In the genomic region with DNA sequence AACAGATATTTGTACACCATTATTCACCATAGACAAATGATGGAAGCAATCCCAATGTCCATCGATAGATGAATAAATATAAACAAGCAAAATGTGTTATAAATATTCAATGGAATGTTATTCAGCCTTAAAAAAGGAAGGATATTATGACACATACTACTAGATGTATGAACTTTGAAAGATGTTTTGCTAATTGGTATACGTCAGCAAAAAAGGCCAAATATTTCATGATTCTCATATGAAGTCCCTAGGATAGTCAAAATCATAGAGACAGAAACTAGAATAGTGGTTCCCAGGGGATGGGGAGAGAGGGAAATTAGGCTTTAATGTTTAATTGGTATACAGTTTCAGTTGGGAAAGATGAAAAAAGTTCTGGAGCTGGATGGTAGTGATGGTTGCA, we compare ENCODE assay signal across 33 cellular contexts.
"Had no signal": no experiment of that assay in that cellular context is flagged by ENCODE, and none has a peak within 500 bp of the region (broad histone marks: within the 10 kb centered on the region; RNA-seq: fewer than 3 reads in every experiment).

No MANE protein-coding gene starts in this region.

- H3K27ac ChIP-seq: adrenal gland, ascending aorta, body of pancreas, brain microvascular endothelial cell, breast epithelium, cardiac muscle cell had no signal

- H3K9me3 ChIP-seq: adrenal gland, body of pancreas had no signal

- DNase-seq: activated effector memory CD4-positive, alpha-beta T cell treated with anti-CD3 and anti-CD28 coated beads, Interleukin-2, amount 50 U/mL, for 16 hours; activated effector memory CD4-positive, alpha-beta T cell treated with Interleukin-2 at 50 U/mL for 16 hours; activated gamma-delta T cell; activated gamma-delta T cell treated with Interleukin-2 at 50 U/mL for 16 hours; activated naive CD4-positive, alpha-beta T cell; activated naive CD4-positive, alpha-beta T cell treated with anti-CD3 and anti-CD28 coated beads for 36 hours; activated naive CD4-positive, alpha-beta T cell treated with anti-CD3 and anti-CD28 coated beads, Interleukin-2, amount 10 ng/mL, durations not matched to agents 7 days and 5 days; activated naive CD4-positive, alpha-beta T cell treated with anti-CD3 and anti-CD28 coated beads, Interleukin-2, amount 50 U/mL, for 16 hours; activated naive CD4-positive, alpha-beta T cell treated with Interleukin-2 at 50 U/mL for 16 hours; activated naive CD8-positive, alpha-beta T cell treated with anti-CD3 and anti-CD28 coated beads for 36 hours; activated naive CD8-positive, alpha-beta T cell treated with anti-CD3 and anti-CD28 coated beads, Interleukin-2, amount 10 ng/mL, durations not matched to agents 7 days and 5 days; activated naive CD8-positive, alpha-beta T cell treated with anti-CD3 and anti-CD28 coated beads, Interleukin-2, amount 50 U/mL, for 24 hours; activated T-cell treated with anti-CD3 and anti-CD28 coated beads, Interleukin-2, amount 50 U/mL, for 4 hours; activated T-cell treated with anti-CD3 and anti-CD28 coated beads, Interleukin-2, amount 50 U/mL, for 48 hours; activated T-cell treated with anti-CD3 and anti-CD28 coated beads, Interleukin-2, amount 50 U/mL, for 72 hours; adrenal gland; amniotic stem cell; amygdala; anterior cingulate cortex; aorta; body of pancreas; brain microvascular endothelial cell; caudate nucleus; central memory CD4-positive, alpha-beta T cell; cerebellar nuclear complex had no signal

- H3K36me3 ChIP-seq: adrenal gland, ascending aorta, brain microvascular endothelial cell, breast epithelium, cardiac muscle cell had no signal

- FAIRE-seq: astrocyte, bronchial epithelial cell, colon had no signal

- H3K4me1 ChIP-seq: adrenal gland, ascending aorta, body of pancreas, breast epithelium had no signal

- ATAC-seq: activated naive CD4-positive, alpha-beta T cell treated with anti-CD3 and anti-CD28 coated beads, Interleukin-2, amount 50 U/mL, for 72 hours; activated naive CD8-positive, alpha-beta T cell treated with anti-CD3 and anti-CD28 coated beads, Interleukin-2, amount 50 U/mL, for 24 hours; activated T-cell treated with anti-CD3 and anti-CD28 coated beads, Interleukin-2, amount 50 U/mL, for 4 hours; activated T-cell treated with anti-CD3 and anti-CD28 coated beads, Interleukin-2, amount 50 U/mL, for 72 hours; activated T-helper 17 cell treated with anti-CD3 and anti-CD28 coated beads, Interleukin-2, amount 50 U/mL, for 72 hours; body of pancreas had no signal

- H3K4me3 ChIP-seq: adrenal gland, ascending aorta, body of pancreas, breast epithelium, cardiac muscle cell had no signal

- H3K27me3 ChIP-seq: adrenal gland, ascending aorta, body of pancreas, brain microvascular endothelial cell, breast epithelium, cardiac muscle cell had no signal
